In the genomic region with DNA sequence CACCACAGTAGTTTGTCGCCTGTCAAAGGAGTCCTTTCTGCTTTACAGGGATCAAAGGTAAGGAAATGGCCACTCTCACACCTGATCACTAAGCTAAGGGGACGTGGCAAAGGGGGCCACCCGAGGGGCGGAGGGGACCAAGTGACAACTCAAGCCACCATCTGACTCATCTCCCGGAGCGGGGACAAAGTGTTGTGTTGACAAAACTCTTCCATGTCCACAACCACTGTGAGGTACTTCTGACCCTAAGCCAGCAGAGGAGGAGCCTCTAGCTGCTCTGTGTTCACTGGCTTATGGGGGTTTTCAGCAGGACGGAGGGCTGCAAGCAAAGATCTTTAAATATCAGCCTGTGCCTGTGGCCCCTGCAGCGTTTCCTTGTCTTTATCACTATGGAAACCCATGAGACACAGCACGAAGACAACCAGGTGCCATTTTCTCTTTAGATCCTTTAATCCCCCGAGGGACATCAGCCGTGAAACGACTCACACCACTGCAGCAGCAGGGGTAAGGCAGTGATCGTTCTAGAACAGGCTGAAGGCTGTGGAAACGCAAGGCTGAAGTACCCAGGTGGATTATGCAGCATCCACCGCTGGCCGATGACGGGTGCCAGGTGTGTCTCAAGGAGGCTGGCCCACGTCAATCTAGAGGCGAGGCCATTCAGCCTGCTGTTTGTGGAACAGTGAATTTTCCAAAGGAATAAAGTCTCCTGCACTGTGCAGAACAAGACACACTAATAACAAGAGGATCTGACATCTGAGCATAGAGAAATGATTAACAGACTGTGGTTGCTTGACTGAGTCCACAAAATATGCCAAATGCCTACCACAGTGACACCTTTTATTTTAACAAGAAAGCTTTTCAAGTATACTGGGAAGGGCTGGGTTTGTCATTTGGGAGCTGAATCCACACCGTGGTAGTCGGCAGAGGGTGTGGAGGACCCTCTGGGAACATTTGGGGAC, we compare ENCODE assay signal across 1 cellular context.
TF ChIP-seq lines count a peak whose summit lies in the region.

No MANE protein-coding gene starts in this region.

TF ChIP-seq in HepG2, 621 proteins besides CTCF, POLR2A, EP300 and RAD21 (continued from another document and continues in another):
- TF ChIP-seq, protein P1, sequence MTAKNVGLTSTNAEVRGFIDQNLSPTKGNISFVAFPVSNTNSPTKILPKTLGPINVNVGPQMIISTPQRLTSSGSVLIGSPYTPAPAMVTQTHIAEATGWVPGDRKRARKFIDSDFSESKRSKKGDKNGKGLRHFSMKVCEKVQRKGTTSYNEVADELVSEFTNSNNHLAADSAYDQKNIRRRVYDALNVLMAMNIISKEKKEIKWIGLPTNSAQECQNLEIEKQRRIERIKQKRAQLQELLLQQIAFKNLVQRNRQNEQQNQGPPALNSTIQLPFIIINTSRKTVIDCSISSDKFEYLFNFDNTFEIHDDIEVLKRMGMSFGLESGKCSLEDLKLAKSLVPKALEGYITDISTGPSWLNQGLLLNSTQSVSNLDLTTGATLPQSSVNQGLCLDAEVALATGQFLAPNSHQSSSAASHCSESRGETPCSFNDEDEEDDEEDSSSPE (CRISPR knock-in tag; IDR thresholded peaks at IDR 0.05): no peak
- TF ChIP-seq, protein P2, sequence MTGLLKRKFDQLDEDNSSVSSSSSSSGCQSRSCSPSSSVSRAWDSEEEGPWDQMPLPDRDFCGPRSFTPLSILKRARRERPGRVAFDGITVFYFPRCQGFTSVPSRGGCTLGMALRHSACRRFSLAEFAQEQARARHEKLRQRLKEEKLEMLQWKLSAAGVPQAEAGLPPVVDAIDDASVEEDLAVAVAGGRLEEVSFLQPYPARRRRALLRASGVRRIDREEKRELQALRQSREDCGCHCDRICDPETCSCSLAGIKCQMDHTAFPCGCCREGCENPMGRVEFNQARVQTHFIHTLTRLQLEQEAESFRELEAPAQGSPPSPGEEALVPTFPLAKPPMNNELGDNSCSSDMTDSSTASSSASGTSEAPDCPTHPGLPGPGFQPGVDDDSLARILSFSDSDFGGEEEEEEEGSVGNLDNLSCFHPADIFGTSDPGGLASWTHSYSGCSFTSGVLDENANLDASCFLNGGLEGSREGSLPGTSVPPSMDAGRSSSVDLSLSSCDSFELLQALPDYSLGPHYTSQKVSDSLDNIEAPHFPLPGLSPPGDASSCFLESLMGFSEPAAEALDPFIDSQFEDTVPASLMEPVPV (CRISPR knock-in tag; IDR thresholded peaks at IDR 0.05): no peak
- TF ChIP-seq TCF7L2 (IDR thresholded peaks at IDR 0.05; ENCODE audit: low read depth, low read length) (no peak), MEIS1 (CRISPR knock-in tag; IDR thresholded peaks at IDR 0.05; ENCODE audit: borderline replicate concordance) (no peak; the same call in 1 of the 2 replicates), ZFP37 (CRISPR knock-in tag; IDR thresholded peaks at IDR 0.05; ENCODE audit: borderline replicate concordance) (no peak), ZNF672 (CRISPR knock-in tag; IDR thresholded peaks at IDR 0.05) (no peak), ZNF510 (CRISPR knock-in tag; IDR thresholded peaks at IDR 0.05; ENCODE audit: low read depth) (no peak), GTF3A (CRISPR knock-in tag; conservative IDR thresholded peaks at IDR 0.05) (no peak), SIN3A (IDR thresholded peaks at IDR 0.05; ENCODE audit: borderline replicate concordance, low read depth, low read length) (0 out of 2 replicates have a peak, but pooled peaks have one; percentile 39), NFE2 (CRISPR knock-in tag; IDR thresholded peaks at IDR 0.05) (no peak), RARG (CRISPR knock-in tag; IDR thresholded peaks at IDR 0.05; ENCODE audit: low read depth) (no peak), GATA4 (IDR thresholded peaks at IDR 0.05; ENCODE audit: borderline replicate concordance, low read depth) (no peak), ESRRA (CRISPR knock-in tag; IDR thresholded peaks at IDR 0.05; ENCODE audit: low read depth) (no peak), ZNF558 (CRISPR knock-in tag; IDR thresholded peaks at IDR 0.05; ENCODE audit: borderline replicate concordance) (peak; percentile 76; the same call in 1 of the 2 replicates), HNF4G (IDR thresholded peaks at IDR 0.05; ENCODE audit: borderline replicate concordance, low read depth, low read length) (peak; percentile 59; the same call in 1 of the 2 replicates), HNF4G (CRISPR knock-in tag; IDR thresholded peaks at IDR 0.05; ENCODE audit: borderline replicate concordance, low read depth) (no peak), PHF5A (CRISPR knock-in tag; IDR thresholded peaks at IDR 0.05; ENCODE audit: low read depth, unreplicated experiment) (no peak), XRCC5 (optimal IDR thresholded peaks at IDR 0.05; ENCODE audit: low read length) (peak; percentile 67), HCFC1 (IDR thresholded peaks at IDR 0.05; ENCODE audit: low read depth, low read length) (no peak), PHF8 (CRISPR knock-in tag; IDR thresholded peaks at IDR 0.05) (peak; percentile 37)
- TF ChIP-seq, protein P3, sequence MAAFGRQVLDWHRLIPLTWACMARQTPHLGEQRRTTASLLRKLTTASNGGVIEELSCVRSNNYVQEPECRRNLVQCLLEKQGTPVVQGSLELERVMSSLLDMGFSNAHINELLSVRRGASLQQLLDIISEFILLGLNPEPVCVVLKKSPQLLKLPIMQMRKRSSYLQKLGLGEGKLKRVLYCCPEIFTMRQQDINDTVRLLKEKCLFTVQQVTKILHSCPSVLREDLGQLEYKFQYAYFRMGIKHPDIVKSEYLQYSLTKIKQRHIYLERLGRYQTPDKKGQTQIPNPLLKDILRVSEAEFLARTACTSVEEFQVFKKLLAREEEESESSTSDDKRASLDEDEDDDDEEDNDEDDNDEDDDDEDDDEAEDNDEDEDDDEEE (CRISPR knock-in tag; IDR thresholded peaks at IDR 0.05): no peak
- TF ChIP-seq, protein P4, sequence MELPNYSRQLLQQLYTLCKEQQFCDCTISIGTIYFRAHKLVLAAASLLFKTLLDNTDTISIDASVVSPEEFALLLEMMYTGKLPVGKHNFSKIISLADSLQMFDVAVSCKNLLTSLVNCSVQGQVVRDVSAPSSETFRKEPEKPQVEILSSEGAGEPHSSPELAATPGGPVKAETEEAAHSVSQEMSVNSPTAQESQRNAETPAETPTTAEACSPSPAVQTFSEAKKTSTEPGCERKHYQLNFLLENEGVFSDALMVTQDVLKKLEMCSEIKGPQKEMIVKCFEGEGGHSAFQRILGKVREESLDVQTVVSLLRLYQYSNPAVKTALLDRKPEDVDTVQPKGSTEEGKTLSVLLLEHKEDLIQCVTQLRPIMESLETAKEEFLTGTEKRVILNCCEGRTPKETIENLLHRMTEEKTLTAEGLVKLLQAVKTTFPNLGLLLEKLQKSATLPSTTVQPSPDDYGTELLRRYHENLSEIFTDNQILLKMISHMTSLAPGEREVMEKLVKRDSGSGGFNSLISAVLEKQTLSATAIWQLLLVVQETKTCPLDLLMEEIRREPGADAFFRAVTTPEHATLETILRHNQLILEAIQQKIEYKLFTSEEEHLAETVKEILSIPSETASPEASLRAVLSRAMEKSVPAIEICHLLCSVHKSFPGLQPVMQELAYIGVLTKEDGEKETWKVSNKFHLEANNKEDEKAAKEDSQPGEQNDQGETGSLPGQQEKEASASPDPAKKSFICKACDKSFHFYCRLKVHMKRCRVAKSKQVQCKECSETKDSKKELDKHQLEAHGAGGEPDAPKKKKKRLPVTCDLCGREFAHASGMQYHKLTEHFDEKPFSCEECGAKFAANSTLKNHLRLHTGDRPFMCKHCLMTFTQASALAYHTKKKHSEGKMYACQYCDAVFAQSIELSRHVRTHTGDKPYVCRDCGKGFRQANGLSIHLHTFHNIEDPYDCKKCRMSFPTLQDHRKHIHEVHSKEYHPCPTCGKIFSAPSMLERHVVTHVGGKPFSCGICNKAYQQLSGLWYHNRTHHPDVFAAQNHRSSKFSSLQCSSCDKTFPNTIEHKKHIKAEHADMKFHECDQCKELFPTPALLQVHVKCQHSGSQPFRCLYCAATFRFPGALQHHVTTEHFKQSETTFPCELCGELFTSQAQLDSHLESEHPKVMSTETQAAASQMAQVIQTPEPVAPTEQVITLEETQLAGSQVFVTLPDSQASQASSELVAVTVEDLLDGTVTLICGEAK (IDR thresholded peaks at IDR 0.05): no peak
- TF ChIP-seq, protein P4 (CRISPR knock-in tag; IDR thresholded peaks at IDR 0.05): no peak; the same call in 1 of the 2 replicates
- TF ChIP-seq, protein P5, sequence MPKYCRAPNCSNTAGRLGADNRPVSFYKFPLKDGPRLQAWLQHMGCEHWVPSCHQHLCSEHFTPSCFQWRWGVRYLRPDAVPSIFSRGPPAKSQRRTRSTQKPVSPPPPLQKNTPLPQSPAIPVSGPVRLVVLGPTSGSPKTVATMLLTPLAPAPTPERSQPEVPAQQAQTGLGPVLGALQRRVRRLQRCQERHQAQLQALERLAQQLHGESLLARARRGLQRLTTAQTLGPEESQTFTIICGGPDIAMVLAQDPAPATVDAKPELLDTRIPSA (CRISPR knock-in tag; IDR thresholded peaks at IDR 0.05; ENCODE audit: borderline replicate concordance): no peak
- TF ChIP-seq, protein P6, sequence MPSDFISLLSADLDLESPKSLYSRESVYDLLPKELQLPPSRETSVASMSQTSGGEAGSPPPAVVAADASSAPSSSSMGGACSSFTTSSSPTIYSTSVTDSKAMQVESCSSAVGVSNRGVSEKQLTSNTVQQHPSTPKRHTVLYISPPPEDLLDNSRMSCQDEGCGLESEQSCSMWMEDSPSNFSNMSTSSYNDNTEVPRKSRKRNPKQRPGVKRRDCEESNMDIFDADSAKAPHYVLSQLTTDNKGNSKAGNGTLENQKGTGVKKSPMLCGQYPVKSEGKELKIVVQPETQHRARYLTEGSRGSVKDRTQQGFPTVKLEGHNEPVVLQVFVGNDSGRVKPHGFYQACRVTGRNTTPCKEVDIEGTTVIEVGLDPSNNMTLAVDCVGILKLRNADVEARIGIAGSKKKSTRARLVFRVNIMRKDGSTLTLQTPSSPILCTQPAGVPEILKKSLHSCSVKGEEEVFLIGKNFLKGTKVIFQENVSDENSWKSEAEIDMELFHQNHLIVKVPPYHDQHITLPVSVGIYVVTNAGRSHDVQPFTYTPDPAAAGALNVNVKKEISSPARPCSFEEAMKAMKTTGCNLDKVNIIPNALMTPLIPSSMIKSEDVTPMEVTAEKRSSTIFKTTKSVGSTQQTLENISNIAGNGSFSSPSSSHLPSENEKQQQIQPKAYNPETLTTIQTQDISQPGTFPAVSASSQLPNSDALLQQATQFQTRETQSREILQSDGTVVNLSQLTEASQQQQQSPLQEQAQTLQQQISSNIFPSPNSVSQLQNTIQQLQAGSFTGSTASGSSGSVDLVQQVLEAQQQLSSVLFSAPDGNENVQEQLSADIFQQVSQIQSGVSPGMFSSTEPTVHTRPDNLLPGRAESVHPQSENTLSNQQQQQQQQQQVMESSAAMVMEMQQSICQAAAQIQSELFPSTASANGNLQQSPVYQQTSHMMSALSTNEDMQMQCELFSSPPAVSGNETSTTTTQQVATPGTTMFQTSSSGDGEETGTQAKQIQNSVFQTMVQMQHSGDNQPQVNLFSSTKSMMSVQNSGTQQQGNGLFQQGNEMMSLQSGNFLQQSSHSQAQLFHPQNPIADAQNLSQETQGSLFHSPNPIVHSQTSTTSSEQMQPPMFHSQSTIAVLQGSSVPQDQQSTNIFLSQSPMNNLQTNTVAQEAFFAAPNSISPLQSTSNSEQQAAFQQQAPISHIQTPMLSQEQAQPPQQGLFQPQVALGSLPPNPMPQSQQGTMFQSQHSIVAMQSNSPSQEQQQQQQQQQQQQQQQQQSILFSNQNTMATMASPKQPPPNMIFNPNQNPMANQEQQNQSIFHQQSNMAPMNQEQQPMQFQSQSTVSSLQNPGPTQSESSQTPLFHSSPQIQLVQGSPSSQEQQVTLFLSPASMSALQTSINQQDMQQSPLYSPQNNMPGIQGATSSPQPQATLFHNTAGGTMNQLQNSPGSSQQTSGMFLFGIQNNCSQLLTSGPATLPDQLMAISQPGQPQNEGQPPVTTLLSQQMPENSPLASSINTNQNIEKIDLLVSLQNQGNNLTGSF (CRISPR knock-in tag; IDR thresholded peaks at IDR 0.05): no peak
- TF ChIP-seq, protein P7, sequence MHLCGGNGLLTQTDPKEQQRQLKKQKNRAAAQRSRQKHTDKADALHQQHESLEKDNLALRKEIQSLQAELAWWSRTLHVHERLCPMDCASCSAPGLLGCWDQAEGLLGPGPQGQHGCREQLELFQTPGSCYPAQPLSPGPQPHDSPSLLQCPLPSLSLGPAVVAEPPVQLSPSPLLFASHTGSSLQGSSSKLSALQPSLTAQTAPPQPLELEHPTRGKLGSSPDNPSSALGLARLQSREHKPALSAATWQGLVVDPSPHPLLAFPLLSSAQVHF (CRISPR knock-in tag; IDR thresholded peaks at IDR 0.05): no peak
- TF ChIP-seq, protein P8, sequence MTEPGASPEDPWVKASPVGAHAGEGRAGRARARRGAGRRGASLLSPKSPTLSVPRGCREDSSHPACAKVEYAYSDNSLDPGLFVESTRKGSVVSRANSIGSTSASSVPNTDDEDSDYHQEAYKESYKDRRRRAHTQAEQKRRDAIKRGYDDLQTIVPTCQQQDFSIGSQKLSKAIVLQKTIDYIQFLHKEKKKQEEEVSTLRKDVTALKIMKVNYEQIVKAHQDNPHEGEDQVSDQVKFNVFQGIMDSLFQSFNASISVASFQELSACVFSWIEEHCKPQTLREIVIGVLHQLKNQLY (CRISPR knock-in tag; IDR thresholded peaks at IDR 0.05): no peak
